Comparison of ENCODE assay signal across 2 cellular contexts in genomic region chr12:109872-110271, GRCh38.
TF ChIP-seq lines count a peak whose summit lies in the region.

No MANE protein-coding gene starts in this region.

TF ChIP-seq in HEK293, 187 proteins besides CTCF, POLR2A, EP300 and RAD21:
- TF ChIP-seq ZSCAN23 (tag by site-specific recombination; IDR thresholded peaks at IDR 0.05) (no peak), PRDM1 (tag by site-specific recombination; IDR thresholded peaks at IDR 0.05) (peak; percentile 74; the same call in 1 of the 2 replicates)
TF ChIP-seq in HEK293: peak in this region for 1.

TF ChIP-seq in K562, 482 proteins besides CTCF, POLR2A, EP300 and RAD21:
- TF ChIP-seq MECOM (CRISPR knock-in tag; IDR thresholded peaks at IDR 0.05) (no peak), ZNF512 (tag; IDR thresholded peaks at IDR 0.05) (peak; percentile 54; the same call in 1 of the 2 replicates), NFIX (CRISPR knock-in tag; IDR thresholded peaks at IDR 0.05; ENCODE audit: low read depth) (no peak), PKNOX1 (IDR thresholded peaks at IDR 0.05) (peak; percentile 58; the same call in 1 of the 2 replicates), SUPT5H (IDR thresholded peaks at IDR 0.05) (no peak)
